ENCODE assay signal across 9 cellular contexts in genomic region chr15:56491110-56491722, GRCh38. TPM values are rescaled to one million over a fixed set of nuclear protein-coding genes. Genes with fewer than 3 reads are reported as not detected.
DNase-seq lines count a peak whose midpoint lies in the region; ATAC-seq, FAIRE-seq and TF ChIP-seq lines count a peak whose summit lies in the region.
"Had no signal": no experiment of that assay in that cellular context is flagged by ENCODE, and none has a peak within 500 bp of the region (broad histone marks: within the 10 kb centered on the region; RNA-seq: fewer than 3 reads in every experiment).

No MANE protein-coding gene starts in this region.

- H2AK5ac ChIP-seq in H1 (ENCODE audit: low read depth, low read length): no peak overlapping the region

- 44% methylated on average over 5 of the region's 5 CpGs; no CpG with 5 or more reads in 1 of the 2 experiments for WGBS in H1 (ENCODE audit: extremely low coverage in 1 of 2, insufficient coverage in 1 of 2, insufficient read length in 1 of 2, insufficient replicate concordance in 2 of 2, low coverage in 1 of 2, low lambda C conversion rate in 2 of 2, missing lambda C conversion rate in 1 of 2), 2 experiments

- H2BK120ac ChIP-seq in H1 (replicated peaks; ENCODE audit: low read depth, low read length): no peak overlapping the region

- no peaks in the 10 kb centered on the region for H3K79me1 ChIP-seq in H1 (ENCODE audit: low read depth, low read length)

- H3K9me3 Mint-ChIP-seq in mesothelial cell of epicardium: no peaks in the 10 kb centered on the region
- no peaks in the 10 kb centered on the region for H3K9me3 Mint-ChIP-seq in stimulated activated effector memory CD8-positive, alpha-beta T cell treated with anti-CD3 and anti-CD28 coated beads, Interleukin-12 subunit alpha, Interleukin-12 subunit beta, amount 100 ng/mL, for 72 hours
- H3K9me3 Mint-ChIP-seq: dendritic cell treated with granulocyte-macrophage colony-stimulating factor and Interleukin-4, amounts not matched to agents 40 ng/mL and 50 ng/mL, for 4 days had no signal

- H3K36me3 ChIP-seq in H1 (ENCODE audit: control insufficient read depth in 2 of 4, insufficient read depth in 4 of 4, low read length in 3 of 4): no peaks in the 10 kb centered on the region

- H2BK15ac ChIP-seq in H1 (ENCODE audit: low read length): no peak overlapping the region

- no peaks in the 10 kb centered on the region for H3K36me3 Mint-ChIP-seq in mesothelial cell of epicardium
- H3K36me3 Mint-ChIP-seq in stimulated activated effector memory CD8-positive, alpha-beta T cell treated with anti-CD3 and anti-CD28 coated beads, Interleukin-12 subunit alpha, Interleukin-12 subunit beta, amount 100 ng/mL, for 72 hours: no peaks in the 10 kb centered on the region

- H3K4me3 Mint-ChIP-seq in mesothelial cell of epicardium: no peak overlapping the region
- H3K4me3 Mint-ChIP-seq in stimulated activated effector memory CD8-positive, alpha-beta T cell treated with anti-CD3 and anti-CD28 coated beads, Interleukin-12 subunit alpha, Interleukin-12 subunit beta, amount 100 ng/mL, for 72 hours: no peak overlapping the region
- H3K4me3 Mint-ChIP-seq: dendritic cell treated with granulocyte-macrophage colony-stimulating factor and Interleukin-4, amounts not matched to agents 40 ng/mL and 50 ng/mL, for 4 days had no signal

- H3K4me1 Mint-ChIP-seq in mesothelial cell of epicardium: no peaks in the 10 kb centered on the region
- H3K4me1 Mint-ChIP-seq in stimulated activated effector memory CD8-positive, alpha-beta T cell treated with anti-CD3 and anti-CD28 coated beads, Interleukin-12 subunit alpha, Interleukin-12 subunit beta, amount 100 ng/mL, for 72 hours: no peaks in the 10 kb centered on the region

- no peak overlapping the region for H3K27ac Mint-ChIP-seq in mesothelial cell of epicardium
- no peak overlapping the region for H3K27ac Mint-ChIP-seq in stimulated activated effector memory CD8-positive, alpha-beta T cell treated with anti-CD3 and anti-CD28 coated beads, Interleukin-12 subunit alpha, Interleukin-12 subunit beta, amount 100 ng/mL, for 72 hours
- H3K27ac Mint-ChIP-seq: dendritic cell treated with granulocyte-macrophage colony-stimulating factor and Interleukin-4, amounts not matched to agents 40 ng/mL and 50 ng/mL, for 4 days had no signal

- 0 out of 2 replicates have a peak overlapping the region, but pooled peaks have one; percentile 28 for H2AFZ ChIP-seq in H1 (ENCODE audit: low read length)

- peak; percentile 90 to 94 for TF ChIP-seq RAD21 in H1 (IDR thresholded peaks at IDR 0.05 in 1 of 2, conservative IDR thresholded peaks at IDR 0.05 in 1 of 2; ENCODE audit: low read depth in 2 of 2, low read length in 2 of 2)

- no peak overlapping the region for H3K4ac ChIP-seq in H1 (replicated peaks; ENCODE audit: insufficient read length, low read depth, low read length)

- no peak overlapping the region for H3K56ac ChIP-seq in H1 (replicated peaks; ENCODE audit: insufficient read length, low read depth, low read length)

- no peaks in the 10 kb centered on the region for H3K79me2 ChIP-seq in H1 (ENCODE audit: control insufficient read depth in 1 of 2, insufficient read depth in 2 of 2, low read length in 2 of 2)

- H3K14ac ChIP-seq in H1 (ENCODE audit: insufficient read length): no peak overlapping the region

- H3K27me3 Mint-ChIP-seq in mesothelial cell of epicardium (ENCODE audit: low read depth): peaks cover 24% of the 10 kb centered on the region

- DNase-seq in Daoy (ENCODE audit: low read depth) (peak; percentile 64), NCI-H510A (lab: John Stamatoyannopoulos, UW) (peak; percentile 7), H1 (ENCODE audit: low read depth in 1 of 2, low spot score in 2 of 2) (peak; percentile 68 to 77), mesothelial cell of epicardium (ENCODE audit: low spot score in 2 of 2, unreplicated experiment in 2 of 2) (peak in 1 of 2 experiments; percentile 69)
- peak; percentile 15 to 33 for DNase-seq in activated CD4-positive, alpha-beta T cell treated with anti-CD3 and anti-CD28 coated beads, Interleukin-2, amount 50 U/mL, for 24 hours (ENCODE audit: low read depth in 1 of 2, low spot score in 1 of 2)
- peak; percentile 23 to 66 for DNase-seq in stimulated activated effector memory CD8-positive, alpha-beta T cell treated with anti-CD3 and anti-CD28 coated beads, Interleukin-12 subunit alpha, Interleukin-12 subunit beta, amount 100 ng/mL, for 72 hours (ENCODE audit: low spot score in 2 of 2)

- peak; percentile 77 to 90 (median 86) for TF ChIP-seq CTCF in H1 (IDR thresholded peaks at IDR 0.05; ENCODE audit: control extremely low read depth in 1 of 3, insufficient read depth in 1 of 3, low read depth in 1 of 3, low read length in 3 of 3)
- peak; percentile 77 for TF ChIP-seq CTCF in mesothelial cell of epicardium (IDR thresholded peaks at IDR 0.05; ENCODE audit: unreplicated experiment)

- H3K4me3 ChIP-seq in H1 (ENCODE audit: extremely low read depth in 1 of 4, insufficient read depth in 2 of 4, low read depth in 3 of 4, low read length in 4 of 4): no peak overlapping the region

- TF ChIP-seq POLR2A in H1 (IDR thresholded peaks at IDR 0.05; ENCODE audit: control extremely low read depth in 1 of 2, low read depth in 2 of 2, low read length in 2 of 2): no peak

- 0 out of 4 replicates have a peak, but pooled peaks cover under 1 to 2% of the 10 kb centered on the region in 2 experiments for H3K9me3 ChIP-seq in H1 (ENCODE audit: insufficient read depth in 2 of 2, low read depth in 1 of 2, low read length in 1 of 2)

- no peaks in the 10 kb centered on the region for H3K27me3 ChIP-seq in H1 (replicated peaks in 1 of 4; ENCODE audit: control insufficient read depth in 3 of 4, extremely low read depth in 1 of 4, insufficient read depth in 3 of 4, low read length in 3 of 4)

- no peak overlapping the region for H4K5ac ChIP-seq in H1 (ENCODE audit: insufficient read length, low read depth, low read length)

- H3K27ac ChIP-seq in H1 (ENCODE audit: low read depth, low read length): no peak overlapping the region

- H3K23ac ChIP-seq in H1 (ENCODE audit: insufficient read length): no peak overlapping the region

- CTCF ChIA-PET in H1 (lab: Charles Lee; ENCODE audit: partially characterized antibody): interaction anchor here (0.6 to 9.0 kb wide), 41 partner anchors 8 to 1051 kb away, joined by 3 to 113 read pairs (median 4); partner anchors contain the start of gene MNS1

- no peak overlapping the region for H3K9ac ChIP-seq in H1 (replicated peaks in 1 of 4; ENCODE audit: extremely low read depth in 1 of 4, low read depth in 3 of 4, low read length in 3 of 4)

- H4K8ac ChIP-seq in H1 (ENCODE audit: extremely low read depth, insufficient read depth, low read length): no peak overlapping the region

- H2BK20ac ChIP-seq in H1 (ENCODE audit: low read length): no peak overlapping the region

- no peak overlapping the region for H3K18ac ChIP-seq in H1 (ENCODE audit: extremely low read depth, low read length)

- H3K4me2 ChIP-seq in H1 (ENCODE audit: insufficient read depth in 1 of 2, low read depth in 2 of 2, low read length in 2 of 2): no peak overlapping the region

- no peaks in the 10 kb centered on the region for H3K4me1 ChIP-seq in H1 (replicated peaks in 1 of 4; ENCODE audit: control insufficient read depth in 3 of 4, insufficient read depth in 4 of 4, low read length in 3 of 4)

- no peaks in the 10 kb centered on the region for H4K20me1 ChIP-seq in H1 (replicated peaks in 1 of 2; ENCODE audit: control insufficient read depth in 1 of 2, insufficient read depth in 2 of 2, low read length in 2 of 2)

- peak; percentile 95 for FAIRE-seq in H1 (lab: Jason Lieb, UNC)

- no peaks in the 10 kb centered on the region for H3K23me2 ChIP-seq in H1 (ENCODE audit: low read depth, low read length)

- H2BK5ac ChIP-seq in H1 (ENCODE audit: low read depth, low read length): no peak overlapping the region

- H2BK12ac ChIP-seq in H1 (ENCODE audit: low read depth, low read length): no peak overlapping the region

- H4K91ac ChIP-seq in H1 (replicated peaks; ENCODE audit: insufficient read length, low read length): no peak overlapping the region

- TF ChIP-seq EP300 in H1 (IDR thresholded peaks at IDR 0.05; ENCODE audit: borderline replicate concordance in 1 of 2, low read depth in 2 of 2, low read length in 2 of 2): no peak

- POLR2A ChIA-PET in H1 (lab: Charles Lee; ENCODE audit: partially characterized antibody): interaction anchor here (0.7 kb wide), 1 partner anchor 730 kb away, joined by 3 read pairs; no protein-coding TSS in a partner anchor

- ATAC-seq in HG02798 (IDR thresholded peaks at IDR 0.05; ENCODE audit: poor library complexity, unreplicated experiment) (peak; percentile 53), HG03442 (IDR thresholded peaks at IDR 0.05; ENCODE audit: unreplicated experiment) (no peak)
- peak; percentile 57 for ATAC-seq in stimulated activated effector memory CD8-positive, alpha-beta T cell treated with anti-CD3 and anti-CD28 coated beads, Interleukin-12 subunit alpha, Interleukin-12 subunit beta, amount 100 ng/mL, for 72 hours

TF ChIP-seq in H1, 55 proteins besides CTCF, POLR2A, EP300 and RAD21:
- TF ChIP-seq CBX8 (IDR thresholded peaks at IDR 0.05; ENCODE audit: borderline replicate concordance, low read depth, low read length) (no peak), KDM5A (IDR thresholded peaks at IDR 0.05; ENCODE audit: low read length) (no peak), RFX5 (IDR thresholded peaks at IDR 0.05; ENCODE audit: borderline replicate concordance, low read depth, low read length) (no peak), BRCA1 (IDR thresholded peaks at IDR 0.05; ENCODE audit: low read depth, low read length) (no peak), RBBP5 (IDR thresholded peaks at IDR 0.05; ENCODE audit: borderline replicate concordance, low read depth, low read length) (no peak), GTF2F1 (IDR thresholded peaks at IDR 0.05; ENCODE audit: borderline replicate concordance, low read depth, low read length) (no peak), RXRA (IDR thresholded peaks at IDR 0.05; ENCODE audit: insufficient read depth, low read depth, low read length) (no peak)
- TF ChIP-seq, protein P1, sequence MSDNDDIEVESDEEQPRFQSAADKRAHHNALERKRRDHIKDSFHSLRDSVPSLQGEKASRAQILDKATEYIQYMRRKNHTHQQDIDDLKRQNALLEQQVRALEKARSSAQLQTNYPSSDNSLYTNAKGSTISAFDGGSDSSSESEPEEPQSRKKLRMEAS (IDR thresholded peaks at IDR 0.05): no peak

RNA-seq across cellular contexts. Expression of gene MNS1, which starts 26.3 kb away (rescaled TPM):
- total RNA-seq in Daoy (2014; rRNA removed; shearing (Covaris generic)): 10.4 and 12.3 TPM in 2 replicates
- total RNA-seq in H1 (2021; fragmentation: NEBNext Ultra II Directional; extraction: Animal tissue kit (Norgen Biotek cat#: 25700)): not detected in 2 replicates
- polyA plus RNA-seq in H1 (2011; rRNA removed): 0.33 and 0.57 TPM in 2 replicates
- polyA plus RNA-seq in H1 (2011; cell fraction: cytosol; rRNA removed): 1.4 TPM
- polyA plus RNA-seq in H1 (2011; cell fraction: nucleus; rRNA removed): 0.30 TPM
- polyA plus RNA-seq in H1 (2012, experiment 1 of 2): 3.3 to 7.9 TPM (median 3.5 TPM) in 4 replicates
- polyA plus RNA-seq in H1 (2012, experiment 2 of 2): 0.45 TPM
- polyA plus RNA-seq in H1 (2013, experiment 1 of 2): 4.8 TPM
- polyA plus RNA-seq in H1 (2013, experiment 2 of 2): 4.8 TPM
- polyA minus RNA-seq in H1 (2011; rRNA and poly(A)+ RNA removed): 0.27 and 0.47 TPM in 2 replicates
- polyA minus RNA-seq in H1 (2011; cell fraction: cytosol; rRNA and poly(A)+ RNA removed): 0.73 TPM
- 3.8 TPM for polyA minus RNA-seq in H1 (2011; cell fraction: nucleus; rRNA and poly(A)+ RNA removed)
- total RNA-seq in mesothelial cell of epicardium: 2.5 to 3.4 TPM (median 2.7 TPM) in 3 replicates
